10 cellular contexts compared by ENCODE assay signal in the genomic region with DNA sequence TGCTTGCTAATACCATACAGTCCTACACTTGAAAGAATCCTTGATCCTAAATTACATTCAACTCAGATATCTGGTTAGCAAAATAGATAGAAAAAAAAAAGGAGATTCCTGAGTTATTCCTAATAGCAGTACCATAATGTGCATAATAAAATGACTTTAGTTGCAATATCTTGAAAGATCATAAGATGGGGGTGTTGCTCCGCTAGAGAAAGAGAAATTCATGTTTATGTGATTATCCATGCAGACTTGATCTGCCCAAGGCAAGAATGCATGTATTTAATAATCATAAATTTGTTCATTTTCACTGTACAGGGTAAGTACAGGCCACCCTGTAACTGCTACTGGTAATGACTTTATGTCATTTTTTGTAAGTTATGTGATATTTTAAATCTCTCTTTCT.
DNase-seq lines count a peak whose midpoint lies in the region; ATAC-seq and TF ChIP-seq lines count a peak whose summit lies in the region.
"Had no signal": no experiment of that assay in that cellular context is flagged by ENCODE, and none has a peak within 500 bp of the region (broad histone marks: within the 10 kb centered on the region; RNA-seq: fewer than 3 reads in every experiment).

No MANE protein-coding gene starts in this region.

- H3K4me1 Mint-ChIP-seq in HFFc6 (ENCODE audit: low read depth): 0 out of 2 replicates have a peak, but pooled peaks cover 5% of the 10 kb centered on the region

- ATAC-seq in RWPE2 (ENCODE audit: low read depth): peak; percentile 58; the same call in 1 of the 3 replicates
- ATAC-seq in omental fat pad (ENCODE audit: low FRiP score): no peak

- no peak for DNase-seq in AG09319 (ENCODE audit: extremely low read depth, low read depth)
- DNase-seq in HFFc6: peak; percentile 36
- DNase-seq in RWPE2 (ENCODE audit: low spot score): no peak
- peak; percentile 26 for DNase-seq in fibroblast of villous mesenchyme (ENCODE audit: low read depth)
- no peak for DNase-seq in activated effector memory CD4-positive, alpha-beta T cell treated with anti-CD3 and anti-CD28 coated beads, Interleukin-2, amount 50 U/mL, for 16 hours
- DNase-seq in ureter (ENCODE audit: low spot score): no peak
- DNase-seq in activated CD4-positive, alpha-beta T cell treated with anti-CD3 and anti-CD28 coated beads, Interleukin-2, amount 50 U/mL, for 4 hours: no peak
- DNase-seq in omental fat pad (ENCODE audit: low spot score): no peak
- DNase-seq: activated CD4-positive, CD25-positive, alpha-beta regulatory T cell had no signal

- H3K27ac Mint-ChIP-seq in HFFc6: no peak overlapping the region

- no peaks in the 10 kb centered on the region for H3K4me1 ChIP-seq in RWPE2 (ENCODE audit: insufficient read depth, poor library complexity, severe bottlenecking)
- H3K4me1 ChIP-seq: parathyroid adenoma had no signal

- no peaks in the 10 kb centered on the region for H3K36me3 Mint-ChIP-seq in HFFc6 (ENCODE audit: low read depth)

- H3K4me3 ChIP-seq in RWPE2 (ENCODE audit: severe bottlenecking) (no peak overlapping the region), fibroblast of villous mesenchyme (ENCODE audit: low read depth, low read length) (no peak overlapping the region)

- no peaks in the 10 kb centered on the region for H3K27me3 ChIP-seq in RWPE2 (ENCODE audit: insufficient read depth, poor library complexity, severe bottlenecking)

- H3K27me3 Mint-ChIP-seq in HFFc6 (ENCODE audit: insufficient read depth): peaks cover 3% of the 10 kb centered on the region; the same call in 1 of the 2 replicates

- no peak overlapping the region for H3K4me3 Mint-ChIP-seq in HFFc6

- H3K27ac ChIP-seq in RWPE2 (ENCODE audit: poor library complexity, severe bottlenecking): no peak overlapping the region
- H3K27ac ChIP-seq: parathyroid adenoma had no signal

- TF ChIP-seq CTCF in AG09319 (IDR thresholded peaks at IDR 0.05; ENCODE audit: low read depth, low read length) (peak; percentile 39), HFFc6 (IDR thresholded peaks at IDR 0.05) (peak; percentile 69), RWPE2 (IDR thresholded peaks at IDR 0.05; ENCODE audit: poor library complexity, severe bottlenecking) (peak; percentile 67), fibroblast of villous mesenchyme (IDR thresholded peaks at IDR 0.05; ENCODE audit: insufficient read depth, low read depth, low read length) (no peak), omental fat pad (IDR thresholded peaks at IDR 0.05) (no peak)

- no peaks in the 10 kb centered on the region for H3K36me3 ChIP-seq in RWPE2 (ENCODE audit: low read depth)

- no peaks in the 10 kb centered on the region for H3K9me3 ChIP-seq in RWPE2 (ENCODE audit: severe bottlenecking)

- no peaks in the 10 kb centered on the region for H3K9me3 Mint-ChIP-seq in HFFc6

Comparison
In these comparisons a context has a peak if more than half of its experiments do, and no peak if none do; other contexts are left out.
1. DNase-seq: peak in HFFc6 (single experiment) and fibroblast of villous mesenchyme (single experiment); none in AG09319 (single experiment), RWPE2 (single experiment), activated effector memory CD4-positive, alpha-beta T cell treated with anti-CD3 and anti-CD28 coated beads, Interleukin-2, amount 50 U/mL, for 16 hours (single experiment), ureter (single experiment), activated CD4-positive, alpha-beta T cell treated with anti-CD3 and anti-CD28 coated beads, Interleukin-2, amount 50 U/mL, for 4 hours (0 of 2) and omental fat pad (single experiment).
2. CTCF ChIP-seq: peak in AG09319 (single experiment), HFFc6 (single experiment) and RWPE2 (single experiment); none in fibroblast of villous mesenchyme (single experiment) and omental fat pad (0 of 3).